In genomic region chr12:119592232-119592631, GRCh38 we compare ENCODE assay signal across 22 cellular contexts. TPM values are rescaled to one million over a fixed set of nuclear protein-coding genes. Genes with fewer than 3 reads are reported as not detected.
DNase-seq lines count a peak whose midpoint lies in the region; ATAC-seq and TF ChIP-seq lines count a peak whose summit lies in the region.
"Had no signal": no experiment of that assay in that cellular context is flagged by ENCODE, and none has a peak within 500 bp of the region (broad histone marks: within the 10 kb centered on the region; RNA-seq: fewer than 3 reads in every experiment).

No MANE protein-coding gene starts in this region.

- H3K4me2 ChIP-seq in PC-3 (ENCODE audit: low read length), result no peak overlapping the region
- H3K4me2 ChIP-seq: smooth muscle cell had no signal

- H4K20me1 ChIP-seq in PC-3 (ENCODE audit: low read length), result no peaks in the 10 kb centered on the region

- H3K9me2 ChIP-seq in PC-3 (replicated peaks; ENCODE audit: low read length), result no peaks in the 10 kb centered on the region

- 31 to 51% (median 44%) methylated on average over 2 of the region's 2 CpGs for WGBS in psoas muscle, 3 donors

- CTCF ChIA-PET in PC-3 (lab: Charles Lee), result no interaction called here

- H3K9me3 ChIP-seq in PC-3 (ENCODE audit: low read length) (no peaks in the 10 kb centered on the region), psoas muscle (no peaks in the 10 kb centered on the region)
- H3K9me3 ChIP-seq: gastroesophageal sphincter had no signal

- no peak overlapping the region for H3K4me3 ChIP-seq in PC-3 (ENCODE audit: low read length)
- no peak overlapping the region for H3K4me3 ChIP-seq in brain microvascular endothelial cell (ENCODE audit: low read depth, low read length)
- H3K4me3 ChIP-seq in psoas muscle, result no peak overlapping the region
- H3K4me3 ChIP-seq: gastroesophageal sphincter, GM12878, lung, smooth muscle cell had no signal

- H3K27me3 ChIP-seq in PC-3 (ENCODE audit: low read length) (peaks cover 84% of the 10 kb centered on the region), brain microvascular endothelial cell (replicated peaks) (peaks cover 20% of the 10 kb centered on the region), psoas muscle (ENCODE audit: insufficient read depth in 3 of 3, low read length in 2 of 3) (no peaks in the 10 kb centered on the region)

- ATAC-seq in PC-3 (no peak), psoas muscle (peak in 2 of 4 donors; percentile 33 to 39), GM18868 (IDR thresholded peaks at IDR 0.05; ENCODE audit: unreplicated experiment) (no peak), GM18498 (IDR thresholded peaks at IDR 0.05; ENCODE audit: unreplicated experiment) (no peak)
- ATAC-seq: gastroesophageal sphincter, GM12878 had no signal

- intact Hi-C loops in PC-3 (cut with micrococcal nuclease) (no loop called here), psoas muscle (cut with DNase I) (loop anchor here (5.0 to 10.0 kb wide), 3 partner anchors 55 to 407 kb away; partner anchors contain the start of gene PRKAB1 (in 1 of the 2))

- H2AFZ ChIP-seq in PC-3 (ENCODE audit: low read length), result no peak overlapping the region

- POLR2A ChIA-PET in PC-3 (lab: Charles Lee; ENCODE audit: unreplicated experiment), result no interaction called here

- no TSS peak for BruUV-seq in PC-3 (replicated peaks; lab: Mats Ljungman, UMichigan)

- H3K36me3 ChIP-seq in PC-3 (ENCODE audit: low read depth, low read length), result no peaks in the 10 kb centered on the region
- H3K36me3 ChIP-seq in brain microvascular endothelial cell (replicated peaks), result no peaks in the 10 kb centered on the region
- H3K36me3 ChIP-seq in psoas muscle (ENCODE audit: insufficient read depth in 1 of 2, low read depth in 1 of 2), result no peaks in the 10 kb centered on the region
- H3K36me3 ChIP-seq: gastroesophageal sphincter had no signal

- DNase-seq in HCEC 1CT (peak; percentile 5), PC-3 (peak; percentile 44), brain microvascular endothelial cell (peak; percentile 3), psoas muscle (no peak), HuH-7 (ENCODE audit: low spot score) (no peak)
- DNase-seq: activated CD4-positive, alpha-beta T cell treated with anti-CD3 and anti-CD28 coated beads for 1 hour; activated naive CD4-positive, alpha-beta T cell treated with anti-CD3 and anti-CD28 coated beads for 36 hours; activated T-cell treated with anti-CD3 and anti-CD28 coated beads, Interleukin-2, amount 50 U/mL, for 24 hours; amniotic stem cell; caudate nucleus; CD4-positive, alpha-beta memory T cell; dermis blood vessel endothelial cell; DMS53; islet precursor cell; NCI-H1105 treated with DMSO at 0.1 percent for 48 hours; stimulated activated naive CD4-positive, alpha-beta T cell had no signal

- no peaks in the 10 kb centered on the region for H3K4me1 ChIP-seq in PC-3 (ENCODE audit: insufficient read depth, low read length)
- peaks cover 14% of the 10 kb centered on the region for H3K4me1 ChIP-seq in psoas muscle

- in situ Hi-C loops in brain microvascular endothelial cell (cut with HindIII; ENCODE audit: low pct_ligation_motif_present, low sequenced_read_pairs), result no loop called here

- H3K79me2 ChIP-seq in PC-3 (ENCODE audit: low read length), result no peaks in the 10 kb centered on the region

- H3K9ac ChIP-seq in PC-3 (ENCODE audit: low read length), result no peak overlapping the region

- TF ChIP-seq CTCF in PC-3 (conservative IDR thresholded peaks at IDR 0.05; ENCODE audit: low read depth, low read length) (no peak), brain microvascular endothelial cell (IDR thresholded peaks at IDR 0.05; ENCODE audit: low read depth, low read length, missing control alignments) (no peak), psoas muscle (IDR thresholded peaks at IDR 0.05) (no peak)

- H3K27ac ChIP-seq in PC-3 (ENCODE audit: low read length) (no peak overlapping the region), brain microvascular endothelial cell (no peak overlapping the region), psoas muscle (peak overlapping the region; percentile 93)
- H3K27ac ChIP-seq: gastroesophageal sphincter had no signal

- no peaks in the 10 kb centered on the region for H3F3A ChIP-seq in PC-3 (ENCODE audit: low read length, unreplicated experiment)

RNA-seq across cellular contexts. Expression of gene TMEM233, which starts 1.3 kb away (rescaled TPM):
- not detected in 2 replicates for total RNA-seq in PC-3 (2014; rRNA removed)
- 100 to 1,000 TPM in 1 of 4 donors, 10 to 100 TPM in 3; 11.6 to 108 (median 25.1) TPM for total RNA-seq in psoas muscle
- 100 to 1,000 TPM in 1 of 3 donors, 10 to 100 TPM in 2; 69.7 to 125 (median 78.3) TPM for polyA plus RNA-seq in psoas muscle
- total RNA-seq: activated naive CD4-positive, alpha-beta T cell treated with anti-CD3 and anti-CD28 coated beads for 36 hours; CD4-positive, alpha-beta memory T cell; GM12878; smooth muscle cell had no signal
- polyA plus RNA-seq: CD4-positive, alpha-beta memory T cell; GM12878; smooth muscle cell had no signal

Comparison
In these comparisons a context has a peak if more than half of its experiments do, and no peak if none do; other contexts are left out.
1. DNase-seq: peak in HCEC 1CT (single experiment), PC-3 (single experiment) and brain microvascular endothelial cell (single experiment); none in psoas muscle (0 of 2) and HuH-7 (single experiment).
2. RNA of gene TMEM233, which starts 1.3 kb away (total RNA-seq): 11.6 to 108 TPM in psoas muscle; not detected in PC-3; every median in the first group is over 10 times any median in the second.